22 cellular contexts compared by ENCODE assay signal in genomic region chr6:94050515-94050914, GRCh38.
DNase-seq lines count a peak whose midpoint lies in the region; ATAC-seq, FAIRE-seq and TF ChIP-seq lines count a peak whose summit lies in the region.
"Had no signal": no experiment of that assay in that cellular context is flagged by ENCODE, and none has a peak within 500 bp of the region (broad histone marks: within the 10 kb centered on the region; RNA-seq: fewer than 3 reads in every experiment).

No MANE protein-coding gene starts in this region.

- H3K27me3 Mint-ChIP-seq in GM23338 (ENCODE audit: insufficient read depth, low read depth, poor library complexity) = peaks cover 4% of the 10 kb centered on the region
- peaks cover 2% of the 10 kb centered on the region for H3K27me3 Mint-ChIP-seq in neural progenitor cell (ENCODE audit: insufficient read depth, low read depth)
- no peaks in the 10 kb centered on the region for H3K27me3 Mint-ChIP-seq in T-helper 17 cell
- H3K27me3 Mint-ChIP-seq: B cell; CD4-positive, alpha-beta T cell had no signal

- no peak overlapping the region for H3K18ac ChIP-seq in H1 (ENCODE audit: extremely low read depth, low read length)

- H2BK5ac ChIP-seq in H1 (ENCODE audit: low read depth, low read length) = peak overlapping the region; percentile 47; the same call in 1 of the 2 replicates

- ATAC-seq in GM23338 = peak; percentile 63
- ATAC-seq in T-helper 17 cell = no peak
- no peak for ATAC-seq in GM19452 (IDR thresholded peaks at IDR 0.05; ENCODE audit: unreplicated experiment)
- ATAC-seq: A549; CD8-positive, alpha-beta T cell had no signal

- no peaks in the 10 kb centered on the region for H3K9me2 ChIP-seq in GM23338 (ENCODE audit: insufficient read depth)

- H2AFZ ChIP-seq in GM23338 = no peak overlapping the region
- no peak overlapping the region for H2AFZ ChIP-seq in H1 (ENCODE audit: low read length)
- H2AFZ ChIP-seq in neural progenitor cell (replicated peaks) = peak overlapping the region; percentile 39

- H3K4me3 ChIP-seq in GM23338 = no peak overlapping the region
- H3K4me3 ChIP-seq in H1 (ENCODE audit: extremely low read depth in 1 of 4, insufficient read depth in 2 of 4, low read depth in 3 of 4, low read length in 4 of 4) = no peak overlapping the region
- peak overlapping the region; percentile 1; the same call in 1 of the 2 replicates for H3K4me3 ChIP-seq in iPS-20b (ENCODE audit: low read length)
- no peak overlapping the region for H3K4me3 ChIP-seq in neural progenitor cell
- H3K4me3 ChIP-seq: A549; BLaER1 treated with 17β-estradiol and CSF1 and Interleukin-3, amounts not matched to agents 10 nM and 100 nM had no signal

- peak overlapping the region; percentile 33 for H3K4me2 ChIP-seq in GM23338
- H3K4me2 ChIP-seq in H1 (ENCODE audit: insufficient read depth in 1 of 2, low read depth in 2 of 2, low read length in 2 of 2) = no peak overlapping the region
- H3K4me2 ChIP-seq in neural progenitor cell = no peak overlapping the region
- H3K4me2 ChIP-seq: A549; BLaER1 treated with 17β-estradiol and CSF1 and Interleukin-3, amounts not matched to agents 10 nM and 100 nM had no signal

- H2BK15ac ChIP-seq in H1 (ENCODE audit: low read length) = no peak overlapping the region

- H4K91ac ChIP-seq in H1 (replicated peaks; ENCODE audit: insufficient read length, low read length) = no peak overlapping the region

- H3K4me1 Mint-ChIP-seq in GM23338 (peaks cover 71% of the 10 kb centered on the region), neural progenitor cell (peaks cover 70% of the 10 kb centered on the region), T-helper 17 cell (no peaks in the 10 kb centered on the region)
- H3K4me1 Mint-ChIP-seq: B cell had no signal

- H4K5ac ChIP-seq in H1 (ENCODE audit: insufficient read length, low read depth, low read length) = no peak overlapping the region

- H4K8ac ChIP-seq in H1 (ENCODE audit: extremely low read depth, insufficient read depth, low read length) = no peak overlapping the region

- H3K79me1 ChIP-seq in H1 (ENCODE audit: low read depth, low read length) = no peaks in the 10 kb centered on the region

- no peak overlapping the region for H2BK12ac ChIP-seq in H1 (ENCODE audit: low read depth, low read length)

- H3K27ac Mint-ChIP-seq in GM23338 (no peak overlapping the region), neural progenitor cell (no peak overlapping the region), T-helper 17 cell (no peak overlapping the region)
- H3K27ac Mint-ChIP-seq: B cell; CD4-positive, alpha-beta T cell; CD8-positive, alpha-beta T cell had no signal

- H3K4me1 ChIP-seq in GM23338 (ENCODE audit: insufficient read depth) = peaks cover 65% of the 10 kb centered on the region
- H3K4me1 ChIP-seq in H1 (replicated peaks in 1 of 4; ENCODE audit: control insufficient read depth in 3 of 4, insufficient read depth in 4 of 4, low read length in 3 of 4) = peaks cover 0 to 16% (median 8%) of the 10 kb centered on the region in 4 experiments; a peak in 5 of 7 replicates
- peaks cover 50% of the 10 kb centered on the region for H3K4me1 ChIP-seq in iPS-20b (ENCODE audit: insufficient read depth, low read length)
- H3K4me1 ChIP-seq in neural progenitor cell = peaks cover 59% of the 10 kb centered on the region
- H3K4me1 ChIP-seq: A549; BLaER1 treated with 17β-estradiol and CSF1 and Interleukin-3, amounts not matched to agents 10 nM and 100 nM; Caco-2 had no signal

- no peak overlapping the region for H3K4me3 Mint-ChIP-seq in GM23338
- no peak overlapping the region for H3K4me3 Mint-ChIP-seq in neural progenitor cell
- H3K4me3 Mint-ChIP-seq in T-helper 17 cell = no peak overlapping the region
- H3K4me3 Mint-ChIP-seq: B cell; CD4-positive, alpha-beta T cell; CD8-positive, alpha-beta T cell had no signal

- H3K4ac ChIP-seq in H1 (replicated peaks; ENCODE audit: insufficient read length, low read depth, low read length) = no peak overlapping the region

- H3F3A ChIP-seq in GM23338 (replicated peaks; ENCODE audit: low read depth) = no peaks in the 10 kb centered on the region
- H3F3A ChIP-seq in neural progenitor cell (ENCODE audit: low read depth) = peaks cover 17% of the 10 kb centered on the region

- no peak for TF ChIP-seq POLR2A in H1 (IDR thresholded peaks at IDR 0.05; ENCODE audit: control extremely low read depth in 1 of 2, low read depth in 2 of 2, low read length in 2 of 2)

- no peaks in the 10 kb centered on the region; the same call in 1 of the 2 replicates for H3K23me2 ChIP-seq in H1 (ENCODE audit: low read depth, low read length)

- H4K20me1 ChIP-seq in GM23338 (replicated peaks; ENCODE audit: insufficient read depth) (no peaks in the 10 kb centered on the region), H1 (replicated peaks in 1 of 2; ENCODE audit: control insufficient read depth in 1 of 2, insufficient read depth in 2 of 2, low read length in 2 of 2) (no peaks in the 10 kb centered on the region), neural progenitor cell (ENCODE audit: low read depth) (no peaks in the 10 kb centered on the region)
- H4K20me1 ChIP-seq: BLaER1 treated with 17β-estradiol and CSF1 and Interleukin-3, amounts not matched to agents 10 nM and 100 nM had no signal

- TF ChIP-seq CTCF in GM23338 (conservative IDR thresholded peaks at IDR 0.05; ENCODE audit: low read depth in 2 of 2) = no peak
- TF ChIP-seq CTCF in H1 (IDR thresholded peaks at IDR 0.05; ENCODE audit: control extremely low read depth in 1 of 3, insufficient read depth in 1 of 3, low read depth in 1 of 3, low read length in 3 of 3) = no peak
- no peak for TF ChIP-seq CTCF in neural progenitor cell (IDR thresholded peaks at IDR 0.05)

- H3K56ac ChIP-seq in H1 (replicated peaks; ENCODE audit: insufficient read length, low read depth, low read length) = no peak overlapping the region

- H3K36me3 Mint-ChIP-seq in GM23338 (ENCODE audit: low read depth) = no peaks in the 10 kb centered on the region
- H3K36me3 Mint-ChIP-seq in neural progenitor cell = no peaks in the 10 kb centered on the region
- no peaks in the 10 kb centered on the region for H3K36me3 Mint-ChIP-seq in T-helper 17 cell (ENCODE audit: low read depth)
- H3K36me3 Mint-ChIP-seq: CD8-positive, alpha-beta T cell had no signal

- H3K23ac ChIP-seq in H1 (ENCODE audit: insufficient read length) = no peak overlapping the region

- no peak for FAIRE-seq in H1 (lab: Jason Lieb, UNC)
- FAIRE-seq: A549, G401.6, GM12891, GM19239 had no signal

- DNase-seq in GM23338 (ENCODE audit: low spot score) (peak; percentile 54), H1 (ENCODE audit: low read depth in 1 of 2, low spot score in 2 of 2) (no peak), neural progenitor cell (ENCODE audit: low spot score) (no peak), T-helper 17 cell (no peak), NCI-H1092 treated with DMSO at 0.1 percent for 48 hours (lab: John Stamatoyannopoulos, UW) (no peak)
- DNase-seq: AML-193; Caco-2; Calu3; CD4-positive, alpha-beta T cell; CD8-positive, alpha-beta T cell; DMS79 treated with DMSO at 0.1 percent for 48 hours; GF-D8 had no signal

- TF ChIP-seq EP300 in H1 (IDR thresholded peaks at IDR 0.05; ENCODE audit: borderline replicate concordance in 1 of 2, low read depth in 2 of 2, low read length in 2 of 2) = no peak

- 64% methylated on average over 3 of the region's 3 CpGs; no CpG with 5 or more reads in 1 of the 2 experiments for WGBS in H1 (ENCODE audit: extremely low coverage in 1 of 2, insufficient coverage in 1 of 2, insufficient read length in 1 of 2, insufficient replicate concordance in 2 of 2, low coverage in 1 of 2, low lambda C conversion rate in 2 of 2, missing lambda C conversion rate in 1 of 2), 2 experiments

- H3K27me3 ChIP-seq in GM23338 (ENCODE audit: insufficient read depth) (no peaks in the 10 kb centered on the region), H1 (replicated peaks in 1 of 4; ENCODE audit: control insufficient read depth in 3 of 4, extremely low read depth in 1 of 4, insufficient read depth in 3 of 4, low read length in 3 of 4) (no peaks in the 10 kb centered on the region), iPS-20b (ENCODE audit: insufficient read depth, low read length) (no peaks in the 10 kb centered on the region), neural progenitor cell (no peaks in the 10 kb centered on the region)
- H3K27me3 ChIP-seq: BLaER1 treated with 17β-estradiol and CSF1 and Interleukin-3, amounts not matched to agents 10 nM and 100 nM had no signal

- H3K79me2 ChIP-seq in GM23338 (replicated peaks; ENCODE audit: insufficient read depth) (no peaks in the 10 kb centered on the region), H1 (ENCODE audit: control insufficient read depth in 1 of 2, insufficient read depth in 2 of 2, low read length in 2 of 2) (no peaks in the 10 kb centered on the region), neural progenitor cell (ENCODE audit: low read depth) (no peaks in the 10 kb centered on the region)

- H3K9me3 Mint-ChIP-seq in GM23338 (no peaks in the 10 kb centered on the region), neural progenitor cell (peaks cover 3% of the 10 kb centered on the region)

- no peak overlapping the region for H2AK5ac ChIP-seq in H1 (ENCODE audit: low read depth, low read length)

- no peak overlapping the region; the same call in 1 of the 2 replicates for H2BK20ac ChIP-seq in H1 (ENCODE audit: low read length)

- TF ChIP-seq RAD21 in H1 (IDR thresholded peaks at IDR 0.05 in 1 of 2, conservative IDR thresholded peaks at IDR 0.05 in 1 of 2; ENCODE audit: low read depth in 2 of 2, low read length in 2 of 2) = no peak

- peak overlapping the region; percentile 96 for H2BK120ac ChIP-seq in H1 (replicated peaks; ENCODE audit: low read depth, low read length)

- H3K9ac ChIP-seq in H1 (replicated peaks in 1 of 4; ENCODE audit: extremely low read depth in 1 of 4, low read depth in 3 of 4, low read length in 3 of 4) (no peak overlapping the region), iPS-20b (ENCODE audit: low read depth, low read length) (no peak overlapping the region), neural progenitor cell (no peak overlapping the region)
- H3K9ac ChIP-seq: BLaER1 treated with 17β-estradiol and CSF1 and Interleukin-3, amounts not matched to agents 10 nM and 100 nM had no signal

- CTCF ChIA-PET in H1 (lab: Charles Lee; ENCODE audit: partially characterized antibody) = interaction anchor here (0.8 to 1.3 kb wide), 3 partner anchors 14 to 329 kb away, joined by 3 to 4 read pairs (median 3); no protein-coding TSS in a partner anchor

- H3K36me3 ChIP-seq in GM23338 (ENCODE audit: insufficient read depth) (no peaks in the 10 kb centered on the region), H1 (ENCODE audit: control insufficient read depth in 2 of 4, insufficient read depth in 4 of 4, low read length in 3 of 4) (no peaks in the 10 kb centered on the region), iPS-20b (ENCODE audit: insufficient read depth, low read depth, low read length) (no peaks in the 10 kb centered on the region), neural progenitor cell (no peaks in the 10 kb centered on the region)
- H3K36me3 ChIP-seq: BLaER1 treated with 17β-estradiol and CSF1 and Interleukin-3, amounts not matched to agents 10 nM and 100 nM had no signal

- H3K9me3 ChIP-seq in H1 (ENCODE audit: insufficient read depth in 2 of 2, low read depth in 1 of 2, low read length in 1 of 2) (no peaks in the 10 kb centered on the region), iPS-20b (ENCODE audit: insufficient read depth, low read depth, low read length) (no peaks in the 10 kb centered on the region), neural progenitor cell (ENCODE audit: low read depth) (no peaks in the 10 kb centered on the region), T-helper 17 cell (ENCODE audit: control insufficient read depth, low read length, poor library complexity, severe bottlenecking) (no peaks in the 10 kb centered on the region)
- H3K9me3 ChIP-seq: A549; BLaER1 treated with 17β-estradiol and CSF1 and Interleukin-3, amounts not matched to agents 10 nM and 100 nM; Caco-2 had no signal

- POLR2A ChIA-PET in H1 (lab: Charles Lee; ENCODE audit: partially characterized antibody) = interaction anchor here (0.7 to 1.0 kb wide), 2 partner anchors 15 to 225 kb away, joined by 3 read pairs; no protein-coding TSS in a partner anchor

- no peak overlapping the region for H3K14ac ChIP-seq in H1 (ENCODE audit: insufficient read length)

- H3K27ac ChIP-seq in GM23338 (ENCODE audit: low read depth) = peak overlapping the region; percentile 40; the same call in 1 of the 2 replicates
- H3K27ac ChIP-seq in H1 (ENCODE audit: low read depth, low read length) = no peak overlapping the region
- no peak overlapping the region for H3K27ac ChIP-seq in iPS-20b (ENCODE audit: low read length)
- H3K27ac ChIP-seq in neural progenitor cell = no peak overlapping the region
- H3K27ac ChIP-seq: 22Rv1; A549; BLaER1 treated with 17β-estradiol and CSF1 and Interleukin-3, amounts not matched to agents 10 nM and 100 nM; C4-2B had no signal
